16 cellular contexts compared by ENCODE assay signal in the genomic region with DNA sequence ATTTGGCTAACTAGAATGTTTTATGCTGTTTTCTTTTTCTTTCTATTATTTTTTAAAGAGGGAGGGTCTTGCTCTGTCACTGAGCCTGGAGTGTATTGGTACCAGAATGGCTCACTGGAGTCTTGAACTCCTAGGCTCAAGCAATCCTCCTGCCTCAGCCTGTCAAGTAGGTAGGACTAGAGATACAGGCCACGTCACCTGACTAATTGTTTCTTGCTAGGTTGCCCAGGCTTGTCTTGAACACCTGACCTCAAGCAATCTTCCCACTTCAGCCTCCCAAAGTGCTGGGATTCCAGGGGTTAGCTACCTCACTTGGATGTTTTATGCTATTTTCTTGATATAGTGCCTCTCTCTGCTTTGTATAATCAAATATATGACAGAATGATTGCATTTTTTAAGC.
DNase-seq lines count a peak whose midpoint lies in the region; ATAC-seq, FAIRE-seq and TF ChIP-seq lines count a peak whose summit lies in the region.
"Had no signal": no experiment of that assay in that cellular context is flagged by ENCODE, and none has a peak within 500 bp of the region (broad histone marks: within the 10 kb centered on the region; RNA-seq: fewer than 3 reads in every experiment).

No MANE protein-coding gene starts in this region.

- no peak overlapping the region for H3K27ac Mint-ChIP-seq in WTC11
- H3K27ac Mint-ChIP-seq: CD14-positive monocyte; CD8-positive, alpha-beta T cell had no signal

- BruUV-seq in Panc1 (replicated peaks; lab: Mats Ljungman, UMichigan): no TSS peak

- no peak for ATAC-seq in Panc1
- no peak for ATAC-seq in WTC11
- ATAC-seq in GM18520 (IDR thresholded peaks at IDR 0.05; ENCODE audit: unreplicated experiment): no peak
- ATAC-seq: CD8-positive, alpha-beta T cell; HCT116 had no signal

- H3K4me3 Mint-ChIP-seq in WTC11: no peak overlapping the region
- H3K4me3 Mint-ChIP-seq: CD14-positive monocyte; CD8-positive, alpha-beta T cell had no signal

- H3K9me3 Mint-ChIP-seq in WTC11: peaks cover 20% of the 10 kb centered on the region

- no peak overlapping the region for H3K9ac ChIP-seq in keratinocyte (ENCODE audit: control insufficient read depth, extremely low read depth, insufficient read depth, low read length)
- H3K9ac ChIP-seq: GM23248 had no signal

- intact Hi-C loops in Panc1 (cut with micrococcal nuclease; ENCODE audit: unreplicated experiment): no loop called here

- peak overlapping the region; percentile 63; the same call in 1 of the 2 replicates for H3K27ac ChIP-seq in Panc1 (ENCODE audit: low read length)
- H3K27ac ChIP-seq in keratinocyte (ENCODE audit: control insufficient read depth, insufficient read depth, low read length): peak overlapping the region; percentile 6
- H3K27ac ChIP-seq: GM23248 had no signal

- in situ Hi-C loops in Panc1 (cut with HindIII; ENCODE audit: low pct_unique_long_range_greater_than_20kb, low sequenced_read_pairs): no loop called here

- peaks cover 14% of the 10 kb centered on the region for H3K36me3 Mint-ChIP-seq in WTC11

- no peaks in the 10 kb centered on the region for H3K4me1 Mint-ChIP-seq in WTC11
- H3K4me1 Mint-ChIP-seq: CD14-positive monocyte had no signal

- no peak overlapping the region for H2AFZ ChIP-seq in keratinocyte (ENCODE audit: control insufficient read depth, low read length)
- H2AFZ ChIP-seq: GM23248 had no signal

- FAIRE-seq in bronchial epithelial cell (lab: Jason Lieb, UNC) (no peak), keratinocyte (lab: Jason Lieb, UNC) (peak; percentile 81)
- FAIRE-seq: GM18507 had no signal

- DNase-seq in Panc1 (ENCODE audit: low read depth, low spot score): no peak
- DNase-seq in bronchial epithelial cell (ENCODE audit: low read depth): peak; percentile 67
- no peak for DNase-seq in keratinocyte (ENCODE audit: low read depth, low spot score)
- no peak for DNase-seq in DMS114 treated with DMSO at 0.1 percent for 48 hours (lab: John Stamatoyannopoulos, UW; ENCODE audit: unreplicated experiment)
- no peak for DNase-seq in WTC11 (ENCODE audit: low spot score)
- DNase-seq in middle frontal gyrus (ENCODE audit: extremely low spot score, low spot score): no peak
- DNase-seq: CD8-positive, alpha-beta T cell; COR-L47; DMS53; GF-D8; GM23248; IMR-90 had no signal

- no peak overlapping the region for H3K4me3 ChIP-seq in Panc1 (ENCODE audit: low read depth in 2 of 2, low read length in 2 of 2)
- H3K4me3 ChIP-seq in bronchial epithelial cell (ENCODE audit: low read depth, low read length): no peak overlapping the region
- no peak overlapping the region for H3K4me3 ChIP-seq in keratinocyte (ENCODE audit: control insufficient read depth in 2 of 3, extremely low read depth in 1 of 3, insufficient read depth in 2 of 3, low read depth in 1 of 3, low read length in 3 of 3)
- H3K4me3 ChIP-seq: GM23248 had no signal

- H3K27me3 ChIP-seq in Panc1 (ENCODE audit: control insufficient read depth, insufficient read depth, low read length) (no peaks in the 10 kb centered on the region), bronchial epithelial cell (ENCODE audit: control insufficient read depth, insufficient read depth, low read length) (no peaks in the 10 kb centered on the region), keratinocyte (ENCODE audit: control insufficient read depth, extremely low read depth, insufficient read depth, low read length) (no peaks in the 10 kb centered on the region)

- H3K4me2 ChIP-seq in keratinocyte (ENCODE audit: control insufficient read depth, extremely low read depth, insufficient read depth, low read depth, low read length): peak overlapping the region; percentile 45

- no peaks in the 10 kb centered on the region for H3K9me1 ChIP-seq in keratinocyte (ENCODE audit: control insufficient read depth, extremely low read depth, insufficient read depth, low read length)

- no peaks in the 10 kb centered on the region for H4K20me1 ChIP-seq in keratinocyte (ENCODE audit: control insufficient read depth, extremely low read depth, insufficient read depth, low read length)

- H3K9me3 ChIP-seq in Panc1 (ENCODE audit: control insufficient read depth, insufficient read depth, low read depth, low read length) (peaks cover 12% of the 10 kb centered on the region; the same call in 1 of the 2 replicates), keratinocyte (ENCODE audit: control insufficient read depth, low read depth, low read length) (no peaks in the 10 kb centered on the region)

- no peaks in the 10 kb centered on the region for H3K79me2 ChIP-seq in keratinocyte (ENCODE audit: control insufficient read depth, insufficient read depth, low read length)

- dilution Hi-C loops in keratinocyte (cut with MboI; ENCODE audit: extremely low pct_ligation_motif_present, low sequenced_read_pairs): no loop called here

- CTCF ChIA-PET in Panc1 (lab: Charles Lee) (no interaction called here), WTC11 (lab: Charles Lee) (no interaction called here)

- TF ChIP-seq CTCF in Panc1 (IDR thresholded peaks at IDR 0.05) (no peak), bronchial epithelial cell (IDR thresholded peaks at IDR 0.05; ENCODE audit: insufficient read depth, low read length, severe bottlenecking) (no peak), keratinocyte (optimal IDR thresholded peaks at IDR 0.05 in 1 of 3, IDR thresholded peaks at IDR 0.05 in 1 of 3, conservative IDR thresholded peaks at IDR 0.05 in 1 of 3; ENCODE audit: extremely low read depth in 1 of 3, insufficient read depth in 2 of 3, low read length in 3 of 3) (no peak), WTC11 (IDR thresholded peaks at IDR 0.05) (no peak)

- no peaks in the 10 kb centered on the region for H3K27me3 Mint-ChIP-seq in WTC11 (ENCODE audit: low read depth)

- H3K4me1 ChIP-seq in Panc1 (ENCODE audit: control insufficient read depth, insufficient read depth, low read length) (peaks cover under 1% of the 10 kb centered on the region; the same call in 1 of the 2 replicates), keratinocyte (ENCODE audit: control insufficient read depth, extremely low read depth, insufficient read depth, low read length) (peaks cover 20% of the 10 kb centered on the region)

- H3K36me3 ChIP-seq in Panc1 (ENCODE audit: control insufficient read depth, insufficient read depth, low read length) (no peaks in the 10 kb centered on the region), bronchial epithelial cell (ENCODE audit: control insufficient read depth, insufficient read depth, low read length) (no peaks in the 10 kb centered on the region), keratinocyte (ENCODE audit: control insufficient read depth in 2 of 2, extremely low read depth in 1 of 2, insufficient read depth in 2 of 2, low read length in 2 of 2) (no peaks in the 10 kb centered on the region)

- POLR2A ChIA-PET in Panc1 (lab: Charles Lee): no interaction called here
- POLR2A ChIA-PET in WTC11 (lab: Charles Lee): no interaction called here

TF ChIP-seq in WTC11, 78 proteins besides CTCF, POLR2A, EP300 and RAD21:
- TF ChIP-seq, protein P1, sequence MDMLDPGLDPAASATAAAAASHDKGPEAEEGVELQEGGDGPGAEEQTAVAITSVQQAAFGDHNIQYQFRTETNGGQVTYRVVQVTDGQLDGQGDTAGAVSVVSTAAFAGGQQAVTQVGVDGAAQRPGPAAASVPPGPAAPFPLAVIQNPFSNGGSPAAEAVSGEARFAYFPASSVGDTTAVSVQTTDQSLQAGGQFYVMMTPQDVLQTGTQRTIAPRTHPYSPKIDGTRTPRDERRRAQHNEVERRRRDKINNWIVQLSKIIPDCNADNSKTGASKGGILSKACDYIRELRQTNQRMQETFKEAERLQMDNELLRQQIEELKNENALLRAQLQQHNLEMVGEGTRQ (CRISPR knock-in tag; IDR thresholded peaks at IDR 0.05): no peak
- no peak for TF ChIP-seq ZNF219 (CRISPR knock-in tag; IDR thresholded peaks at IDR 0.05; ENCODE audit: borderline replicate concordance)
- no peak for TF ChIP-seq ZNF671 (CRISPR knock-in tag; IDR thresholded peaks at IDR 0.05)
- TF ChIP-seq ZNF317 (CRISPR knock-in tag; IDR thresholded peaks at IDR 0.05; ENCODE audit: borderline replicate concordance, low read depth): no peak
- no peak for TF ChIP-seq MYBL2 (CRISPR knock-in tag; IDR thresholded peaks at IDR 0.05)
- TF ChIP-seq, protein P2, sequence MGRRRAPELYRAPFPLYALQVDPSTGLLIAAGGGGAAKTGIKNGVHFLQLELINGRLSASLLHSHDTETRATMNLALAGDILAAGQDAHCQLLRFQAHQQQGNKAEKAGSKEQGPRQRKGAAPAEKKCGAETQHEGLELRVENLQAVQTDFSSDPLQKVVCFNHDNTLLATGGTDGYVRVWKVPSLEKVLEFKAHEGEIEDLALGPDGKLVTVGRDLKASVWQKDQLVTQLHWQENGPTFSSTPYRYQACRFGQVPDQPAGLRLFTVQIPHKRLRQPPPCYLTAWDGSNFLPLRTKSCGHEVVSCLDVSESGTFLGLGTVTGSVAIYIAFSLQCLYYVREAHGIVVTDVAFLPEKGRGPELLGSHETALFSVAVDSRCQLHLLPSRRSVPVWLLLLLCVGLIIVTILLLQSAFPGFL (CRISPR knock-in tag; IDR thresholded peaks at IDR 0.05; ENCODE audit: borderline replicate concordance): no peak
- no peak for TF ChIP-seq SP1 (CRISPR knock-in tag; conservative IDR thresholded peaks at IDR 0.05)
- TF ChIP-seq KAT7 (CRISPR knock-in tag; IDR thresholded peaks at IDR 0.05; ENCODE audit: borderline replicate concordance): no peak
- TF ChIP-seq RORB (CRISPR knock-in tag; IDR thresholded peaks at IDR 0.05): no peak
- no peak for TF ChIP-seq TP53 (CRISPR knock-in tag; IDR thresholded peaks at IDR 0.05)
- no peak for TF ChIP-seq SMAD4 (CRISPR knock-in tag; IDR thresholded peaks at IDR 0.05)
- TF ChIP-seq ELF4 (CRISPR knock-in tag; IDR thresholded peaks at IDR 0.05; ENCODE audit: low read depth): no peak
